Comparison of ENCODE assay signal across 22 cellular contexts in genomic region chr9:95137587-95138145, GRCh38.
DNase-seq lines count a peak whose midpoint lies in the region; ATAC-seq and TF ChIP-seq lines count a peak whose summit lies in the region.
"Had no signal": no experiment of that assay in that cellular context is flagged by ENCODE, and none has a peak within 500 bp of the region (broad histone marks: within the 10 kb centered on the region; RNA-seq: fewer than 3 reads in every experiment).

No MANE protein-coding gene starts in this region.

- H3K9me3 Mint-ChIP-seq in stimulated activated naive CD8-positive, alpha-beta T cell treated with anti-CD3 and anti-CD28 coated beads, Interleukin-15, Interleukin-2, amounts not matched to agents 100 ng/mL and 50 ng/mL, for 24 hours = no peaks in the 10 kb centered on the region
- no peaks in the 10 kb centered on the region for H3K9me3 Mint-ChIP-seq in stimulated activated naive CD8-positive, alpha-beta T cell treated with anti-CD3 and anti-CD28 coated beads, Interleukin-15, amount 100 ng/mL, for 72 hours
- no peaks in the 10 kb centered on the region for H3K9me3 Mint-ChIP-seq in glutamatergic neuron (ENCODE audit: unreplicated experiment)
- no peaks in the 10 kb centered on the region for H3K9me3 Mint-ChIP-seq in progenitor cell of endocrine pancreas (ENCODE audit: low read depth)
- H3K9me3 Mint-ChIP-seq: activated naive CD8-positive, alpha-beta T cell treated with anti-CD3 and anti-CD28 coated beads, Interleukin-2, amount 10 ng/mL, durations not matched to agents 7 days and 5 days had no signal

- no peak overlapping the region for H2BK15ac ChIP-seq in mesendoderm (replicated peaks; ENCODE audit: low read depth)

- H3K4me3 Mint-ChIP-seq in stimulated activated naive CD8-positive, alpha-beta T cell treated with anti-CD3 and anti-CD28 coated beads, Interleukin-15, Interleukin-2, amounts not matched to agents 100 ng/mL and 50 ng/mL, for 24 hours = no peak overlapping the region
- H3K4me3 Mint-ChIP-seq in stimulated activated naive CD8-positive, alpha-beta T cell treated with anti-CD3 and anti-CD28 coated beads, Interleukin-15, amount 100 ng/mL, for 72 hours = no peak overlapping the region
- no peak overlapping the region for H3K4me3 Mint-ChIP-seq in glutamatergic neuron (ENCODE audit: unreplicated experiment)
- H3K4me3 Mint-ChIP-seq in progenitor cell of endocrine pancreas (ENCODE audit: low read depth) = no peak overlapping the region
- H3K4me3 Mint-ChIP-seq: activated naive CD8-positive, alpha-beta T cell treated with anti-CD3 and anti-CD28 coated beads, Interleukin-2, amount 10 ng/mL, durations not matched to agents 7 days and 5 days had no signal

- TF ChIP-seq CTCF in glutamatergic neuron (IDR thresholded peaks at IDR 0.05; ENCODE audit: partially characterized antibody, unreplicated experiment) (no peak), progenitor cell of endocrine pancreas (IDR thresholded peaks at IDR 0.05; ENCODE audit: unreplicated experiment) (no peak), PC-3 (conservative IDR thresholded peaks at IDR 0.05; ENCODE audit: low read depth, low read length) (no peak)

- H2BK120ac ChIP-seq in mesendoderm (ENCODE audit: low read depth, low read length) = no peak overlapping the region

- no peak overlapping the region for H3K4me2 ChIP-seq in PC-3 (ENCODE audit: low read length)
- no peak overlapping the region for H3K4me2 ChIP-seq in mesendoderm (ENCODE audit: low read length)
- H3K4me2 ChIP-seq: hepatocyte had no signal

- intact Hi-C loops in PC-3 (cut with micrococcal nuclease) = no loop called here

- no peaks in the 10 kb centered on the region for H3K27me3 Mint-ChIP-seq in stimulated activated naive CD8-positive, alpha-beta T cell treated with anti-CD3 and anti-CD28 coated beads, Interleukin-15, Interleukin-2, amounts not matched to agents 100 ng/mL and 50 ng/mL, for 24 hours
- no peaks in the 10 kb centered on the region for H3K27me3 Mint-ChIP-seq in stimulated activated naive CD8-positive, alpha-beta T cell treated with anti-CD3 and anti-CD28 coated beads, Interleukin-15, amount 100 ng/mL, for 72 hours
- H3K27me3 Mint-ChIP-seq in glutamatergic neuron (ENCODE audit: unreplicated experiment) = peaks cover 2% of the 10 kb centered on the region
- H3K27me3 Mint-ChIP-seq in progenitor cell of endocrine pancreas = no peaks in the 10 kb centered on the region
- H3K27me3 Mint-ChIP-seq: activated naive CD8-positive, alpha-beta T cell treated with anti-CD3 and anti-CD28 coated beads, Interleukin-2, amount 10 ng/mL, durations not matched to agents 7 days and 5 days had no signal

- H4K5ac ChIP-seq in mesendoderm (ENCODE audit: low read length) = no peak overlapping the region

- WGBS in mesendoderm (ENCODE audit: extremely low coverage, insufficient coverage, low lambda C conversion rate) = no CpG with 5 or more reads among the region's 14 CpGs

- H3K4me1 ChIP-seq in stomach smooth muscle (ENCODE audit: control insufficient read depth, insufficient read depth, low read length) (peaks cover 20% of the 10 kb centered on the region), PC-3 (ENCODE audit: insufficient read depth, low read length) (no peaks in the 10 kb centered on the region), mesendoderm (ENCODE audit: control insufficient read depth, low read depth, low read length) (no peaks in the 10 kb centered on the region)
- H3K4me1 ChIP-seq: Caco-2, pancreas, upper lobe of left lung had no signal

- no peak overlapping the region for H2BK5ac ChIP-seq in mesendoderm (ENCODE audit: low read length)

- no peaks in the 10 kb centered on the region for H4K20me1 ChIP-seq in PC-3 (ENCODE audit: low read length)

- H3K9me2 ChIP-seq in PC-3 (replicated peaks; ENCODE audit: low read length) = no peaks in the 10 kb centered on the region

- no TSS peak for BruUV-seq in PC-3 (replicated peaks; lab: Mats Ljungman, UMichigan)

- H2AFZ ChIP-seq in PC-3 (ENCODE audit: low read length) = no peak overlapping the region
- H2AFZ ChIP-seq: hepatocyte had no signal

- no peak overlapping the region for H3K18ac ChIP-seq in mesendoderm (ENCODE audit: low read length)

- H3K27ac Mint-ChIP-seq in stimulated activated naive CD8-positive, alpha-beta T cell treated with anti-CD3 and anti-CD28 coated beads, Interleukin-15, Interleukin-2, amounts not matched to agents 100 ng/mL and 50 ng/mL, for 24 hours = peak overlapping the region; percentile 26
- H3K27ac Mint-ChIP-seq in stimulated activated naive CD8-positive, alpha-beta T cell treated with anti-CD3 and anti-CD28 coated beads, Interleukin-15, amount 100 ng/mL, for 72 hours = no peak overlapping the region
- peak overlapping the region; percentile 20 for H3K27ac Mint-ChIP-seq in glutamatergic neuron (ENCODE audit: unreplicated experiment)
- no peak overlapping the region for H3K27ac Mint-ChIP-seq in progenitor cell of endocrine pancreas
- H3K27ac Mint-ChIP-seq: activated naive CD8-positive, alpha-beta T cell treated with anti-CD3 and anti-CD28 coated beads, Interleukin-2, amount 10 ng/mL, durations not matched to agents 7 days and 5 days had no signal

- CTCF ChIA-PET in PC-3 (lab: Charles Lee) = no interaction called here

- peak overlapping the region in 1 of 2 donors; percentile 47 for H3K4me3 ChIP-seq in stomach smooth muscle (ENCODE audit: low read length in 2 of 2)
- H3K4me3 ChIP-seq in PC-3 (ENCODE audit: low read length) = no peak overlapping the region
- no peak overlapping the region for H3K4me3 ChIP-seq in mesendoderm (ENCODE audit: low read length)
- H3K4me3 ChIP-seq: body of pancreas, hepatocyte, pancreas, SJSA1, skin epidermis, upper lobe of left lung had no signal

- no peaks in the 10 kb centered on the region for H3K9me3 ChIP-seq in stomach smooth muscle (ENCODE audit: control insufficient read depth in 2 of 2, low read length in 2 of 2)
- no peaks in the 10 kb centered on the region for H3K9me3 ChIP-seq in PC-3 (ENCODE audit: low read length)
- H3K9me3 ChIP-seq: body of pancreas, Caco-2, pancreas, SJSA1, upper lobe of left lung had no signal

- H3K79me2 ChIP-seq in PC-3 (ENCODE audit: low read length) (no peaks in the 10 kb centered on the region), mesendoderm (ENCODE audit: control insufficient read depth, insufficient read depth, low read length) (no peaks in the 10 kb centered on the region)
- H3K79me2 ChIP-seq: hepatocyte had no signal

- H3K79me1 ChIP-seq in mesendoderm (ENCODE audit: low read length) = no peaks in the 10 kb centered on the region

- H3K9ac ChIP-seq in stomach smooth muscle (ENCODE audit: low read length in 2 of 2) (peak overlapping the region in 1 of 2 donors; percentile 13), PC-3 (ENCODE audit: low read length) (no peak overlapping the region), mesendoderm (ENCODE audit: low read length) (no peak overlapping the region)

- no peaks in the 10 kb centered on the region for H3K27me3 ChIP-seq in stomach smooth muscle (ENCODE audit: control insufficient read depth in 1 of 2, insufficient read depth in 2 of 2, low read length in 2 of 2)
- H3K27me3 ChIP-seq in PC-3 (ENCODE audit: low read length) = no peaks in the 10 kb centered on the region
- no peaks in the 10 kb centered on the region for H3K27me3 ChIP-seq in mesendoderm (ENCODE audit: insufficient read depth, low read length, poor library complexity)
- H3K27me3 ChIP-seq: body of pancreas, hepatocyte, pancreas, SJSA1, upper lobe of left lung had no signal

- no peak for DNase-seq in stimulated activated naive CD8-positive, alpha-beta T cell treated with anti-CD3 and anti-CD28 coated beads, Interleukin-15, amount 100 ng/mL, for 72 hours
- DNase-seq in NCI-H510A (lab: John Stamatoyannopoulos, UW) = peak; percentile 56
- no peak for DNase-seq in glutamatergic neuron
- DNase-seq in progenitor cell of endocrine pancreas (ENCODE audit: low spot score, unreplicated experiment) = no peak
- DNase-seq in PC-3 = no peak
- DNase-seq in mesendoderm = no peak
- DNase-seq: activated naive CD8-positive, alpha-beta T cell treated with anti-CD3 and anti-CD28 coated beads, Interleukin-2, amount 10 ng/mL, durations not matched to agents 7 days and 5 days; activated T-cell treated with anti-CD3 and anti-CD28 coated beads, Interleukin-2, amount 50 U/mL, for 48 hours; Caco-2; GOT3; Karpas-422; NCI-H524 treated with DMSO at 0.1 percent for 48 hours; OCI-M1; pancreas; stimulated activated naive CD8-positive, alpha-beta T cell treated with anti-CD3 and anti-CD28 coated beads, Interleukin-15, Interleukin-2, amounts not matched to agents 100 U/mL and 50 U/mL, for 24 hours had no signal

- POLR2A ChIA-PET in PC-3 (lab: Charles Lee; ENCODE audit: unreplicated experiment) = interaction anchor here (0.6 kb wide), 1 partner anchor 80 kb away, joined by 3 read pairs; no protein-coding TSS in a partner anchor

- peaks cover 0 to 2% of the 10 kb centered on the region in 2 donors for H3K36me3 ChIP-seq in stomach smooth muscle (ENCODE audit: control insufficient read depth in 2 of 2, insufficient read depth in 2 of 2, low read length in 2 of 2)
- no peaks in the 10 kb centered on the region for H3K36me3 ChIP-seq in PC-3 (ENCODE audit: low read depth, low read length)
- no peaks in the 10 kb centered on the region for H3K36me3 ChIP-seq in mesendoderm (ENCODE audit: control insufficient read depth, insufficient read depth, low read length)
- H3K36me3 ChIP-seq: pancreas, SJSA1 had no signal

- peaks cover 17% of the 10 kb centered on the region for H3K36me3 Mint-ChIP-seq in stimulated activated naive CD8-positive, alpha-beta T cell treated with anti-CD3 and anti-CD28 coated beads, Interleukin-15, Interleukin-2, amounts not matched to agents 100 ng/mL and 50 ng/mL, for 24 hours (ENCODE audit: low read depth)
- H3K36me3 Mint-ChIP-seq in glutamatergic neuron (ENCODE audit: unreplicated experiment) (peaks cover 6% of the 10 kb centered on the region), progenitor cell of endocrine pancreas (ENCODE audit: insufficient read depth) (peaks cover 2% of the 10 kb centered on the region)
- H3K36me3 Mint-ChIP-seq: activated naive CD8-positive, alpha-beta T cell treated with anti-CD3 and anti-CD28 coated beads, Interleukin-2, amount 10 ng/mL, durations not matched to agents 7 days and 5 days had no signal

- H2AK5ac ChIP-seq in mesendoderm (ENCODE audit: low read length) = no peak overlapping the region

- no peak overlapping the region for H4K8ac ChIP-seq in mesendoderm (ENCODE audit: low read depth, low read length)

- H3K4ac ChIP-seq in mesendoderm (ENCODE audit: low read depth, low read length) = no peak overlapping the region

- no peak for ATAC-seq in stimulated activated naive CD8-positive, alpha-beta T cell treated with anti-CD3 and anti-CD28 coated beads, Interleukin-15, amount 100 ng/mL, for 72 hours
- ATAC-seq in PC-3 = no peak
- ATAC-seq: body of pancreas; stimulated activated naive CD8-positive, alpha-beta T cell treated with anti-CD3 and anti-CD28 coated beads, Interleukin-15, Interleukin-2, amounts not matched to agents 100 U/mL and 50 U/mL, for 24 hours had no signal

- H3K56ac ChIP-seq in mesendoderm (ENCODE audit: low read length) = no peak overlapping the region

- peak overlapping the region; percentile 18 for H3K27ac ChIP-seq in stomach smooth muscle (ENCODE audit: low read length)
- no peak overlapping the region for H3K27ac ChIP-seq in PC-3 (ENCODE audit: low read length)
- H3K27ac ChIP-seq in mesendoderm (ENCODE audit: low read depth, low read length) = no peak overlapping the region
- H3K27ac ChIP-seq: body of pancreas, hepatocyte, pancreas, SJSA1, skin epidermis, upper lobe of left lung had no signal

- no peaks in the 10 kb centered on the region for H3K4me1 Mint-ChIP-seq in stimulated activated naive CD8-positive, alpha-beta T cell treated with anti-CD3 and anti-CD28 coated beads, Interleukin-15, Interleukin-2, amounts not matched to agents 100 ng/mL and 50 ng/mL, for 24 hours (ENCODE audit: low read depth)
- H3K4me1 Mint-ChIP-seq in stimulated activated naive CD8-positive, alpha-beta T cell treated with anti-CD3 and anti-CD28 coated beads, Interleukin-15, amount 100 ng/mL, for 72 hours = no peaks in the 10 kb centered on the region
- H3K4me1 Mint-ChIP-seq in glutamatergic neuron (ENCODE audit: low read depth, unreplicated experiment) (peaks cover 7% of the 10 kb centered on the region), progenitor cell of endocrine pancreas (ENCODE audit: low read depth) (no peaks in the 10 kb centered on the region)

- H3F3A ChIP-seq in PC-3 (ENCODE audit: low read length, unreplicated experiment) = no peaks in the 10 kb centered on the region

- H3K23ac ChIP-seq in mesendoderm (ENCODE audit: low read length) = no peak overlapping the region

Comparison
In these comparisons a context has a peak if more than half of its experiments do, and no peak if none do; other contexts are left out.
1. H3K27ac Mint-ChIP-seq: peak in stimulated activated naive CD8-positive, alpha-beta T cell treated with anti-CD3 and anti-CD28 coated beads, Interleukin-15, Interleukin-2, amounts not matched to agents 100 ng/mL and 50 ng/mL, for 24 hours (single experiment) and glutamatergic neuron (single experiment); none in stimulated activated naive CD8-positive, alpha-beta T cell treated with anti-CD3 and anti-CD28 coated beads, Interleukin-15, amount 100 ng/mL, for 72 hours (0 of 2) and progenitor cell of endocrine pancreas (single experiment).